ENCODE assay signal across 9 cellular contexts in the genomic region with DNA sequence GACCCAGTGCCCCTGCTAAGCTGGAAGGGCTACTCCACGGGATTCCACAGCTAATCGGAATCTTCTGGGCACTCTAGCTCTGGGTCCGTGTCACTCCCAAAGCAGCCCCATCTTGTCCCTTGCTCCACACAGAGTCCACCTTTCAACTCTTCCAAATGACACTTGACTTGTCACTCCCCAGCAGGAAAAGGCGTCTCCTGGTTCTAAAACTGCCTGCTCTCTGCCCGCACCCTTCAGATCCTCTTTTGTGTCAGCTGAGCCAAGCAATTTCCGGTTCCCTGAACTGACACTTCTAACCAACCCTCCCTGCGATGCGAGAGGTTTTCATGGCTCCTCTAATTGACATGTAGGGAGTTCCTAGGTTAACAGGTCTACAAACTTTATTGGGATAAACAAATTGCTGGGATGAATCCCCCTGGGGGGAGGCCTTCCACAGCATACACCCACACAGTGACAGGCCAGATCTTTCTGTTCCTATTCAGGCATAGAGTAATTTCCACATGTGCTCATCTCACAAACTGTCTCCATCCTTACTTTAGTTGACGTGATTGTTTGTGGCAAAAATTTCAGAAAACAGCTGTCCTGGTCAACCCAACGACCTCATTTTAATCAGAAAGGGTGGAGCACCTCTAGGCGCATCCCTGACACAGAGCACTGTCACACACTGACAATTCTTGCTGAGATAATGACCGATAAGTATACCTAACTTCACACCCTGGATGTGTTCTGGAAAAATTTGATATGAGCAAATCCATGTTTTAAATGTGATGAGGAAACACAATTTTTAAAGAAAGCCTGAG.
A peak's percentile ranks its signal among the peaks of the same experiment; 100 is the strongest.
DNase-seq lines count a peak whose midpoint lies in the region; ATAC-seq and TF ChIP-seq lines count a peak whose summit lies in the region.
"Had no signal": no experiment of that assay in that cellular context is flagged by ENCODE, and none has a peak within 500 bp of the region (broad histone marks: within the 10 kb centered on the region; RNA-seq: fewer than 3 reads in every experiment).

No MANE protein-coding gene starts in this region.

- H3K9me3 ChIP-seq in gastroesophageal sphincter, result no peaks in the 10 kb centered on the region

- H3K36me3 ChIP-seq in gastroesophageal sphincter, result no peaks in the 10 kb centered on the region

- TF ChIP-seq EP300 in gastroesophageal sphincter (IDR thresholded peaks at IDR 0.05), result no peak

- H3K4me1 Mint-ChIP-seq in activated T-cell treated with anti-CD3 and anti-CD28 coated beads, Interleukin-2, amount 50 U/mL, for 4 hours (ENCODE audit: low read depth), result peaks cover 87% of the 10 kb centered on the region
- peaks cover 59% of the 10 kb centered on the region for H3K4me1 Mint-ChIP-seq in activated CD4-positive, alpha-beta T cell treated with anti-CD3 and anti-CD28 coated beads, Interleukin-2, amount 10 ng/mL, durations not matched to agents 24 days and 14 days

- H3K27me3 ChIP-seq in gastroesophageal sphincter, result no peaks in the 10 kb centered on the region

- no peaks in the 10 kb centered on the region for H3K9me3 Mint-ChIP-seq in activated T-cell treated with anti-CD3 and anti-CD28 coated beads, Interleukin-2, amount 50 U/mL, for 4 hours
- no peaks in the 10 kb centered on the region for H3K9me3 Mint-ChIP-seq in activated CD4-positive, alpha-beta T cell treated with anti-CD3 and anti-CD28 coated beads, Interleukin-2, amount 10 ng/mL, durations not matched to agents 24 days and 14 days

- WGBS in gastroesophageal sphincter (ENCODE audit: low coverage in 1 of 2), 2 donors, result 59 to 65% methylated on average over 7 to 10 of the region's 12 CpGs

- peak overlapping the region; percentile 81 to 90 (median 85) for H3K27ac ChIP-seq in gastroesophageal sphincter
- H3K27ac ChIP-seq in skin epidermis, result peak overlapping the region in 20 of 21 experiments; percentile 29 to 88 (median 70)
- H3K27ac ChIP-seq: C4-2B had no signal

- H3K27ac Mint-ChIP-seq in activated CD4-positive, alpha-beta T cell treated with anti-CD3 and anti-CD28 coated beads, Interleukin-2, amount 10 ng/mL, durations not matched to agents 24 days and 14 days, result peak overlapping the region; percentile 57

- ATAC-seq in activated T-cell treated with anti-CD3 and anti-CD28 coated beads, Interleukin-2, amount 50 U/mL, for 4 hours, result peak; percentile 57 to 66
- ATAC-seq in gastroesophageal sphincter, result peak; percentile 35

- no peak for TF ChIP-seq POLR2A in gastroesophageal sphincter (IDR thresholded peaks at IDR 0.05)

- intact Hi-C loops in activated CD4-positive, alpha-beta T cell treated with anti-CD3 and anti-CD28 coated beads, Interleukin-2, amount 10 ng/mL, durations not matched to agents 24 days and 14 days (cut with micrococcal nuclease), result loop anchor here (2.0 kb wide), 1 partner anchor 18 kb away; no protein-coding TSS in a partner anchor

- H3K27me3 Mint-ChIP-seq in activated T-cell treated with anti-CD3 and anti-CD28 coated beads, Interleukin-2, amount 50 U/mL, for 4 hours (ENCODE audit: low read depth), result no peaks in the 10 kb centered on the region
- H3K27me3 Mint-ChIP-seq in activated CD4-positive, alpha-beta T cell treated with anti-CD3 and anti-CD28 coated beads, Interleukin-2, amount 10 ng/mL, durations not matched to agents 24 days and 14 days, result no peaks in the 10 kb centered on the region

- peaks cover 8% of the 10 kb centered on the region for H3K36me3 Mint-ChIP-seq in activated T-cell treated with anti-CD3 and anti-CD28 coated beads, Interleukin-2, amount 50 U/mL, for 4 hours (ENCODE audit: insufficient read depth)
- H3K36me3 Mint-ChIP-seq in activated CD4-positive, alpha-beta T cell treated with anti-CD3 and anti-CD28 coated beads, Interleukin-2, amount 10 ng/mL, durations not matched to agents 24 days and 14 days (ENCODE audit: low read depth), result peaks cover 7% of the 10 kb centered on the region

- peak; percentile 17 for DNase-seq in activated T-cell treated with anti-CD3 and anti-CD28 coated beads, Interleukin-2, amount 50 U/mL, for 4 hours
- no peak for DNase-seq in activated T-cell treated with anti-CD3 and anti-CD28 coated beads, Interleukin-2, amount 50 U/mL, for 1 hour
- DNase-seq in activated CD4-positive, alpha-beta T cell treated with anti-CD3 and anti-CD28 coated beads, Interleukin-2, amount 10 ng/mL, durations not matched to agents 24 days and 14 days, result peak; percentile 84
- DNase-seq in OCI-M2 (lab: John Stamatoyannopoulos, UW; ENCODE audit: unreplicated experiment) (no peak), HuH-7.5 (ENCODE audit: low spot score) (no peak), NCI-H2081 (lab: John Stamatoyannopoulos, UW) (no peak)

- peak overlapping the region; percentile 33 for H3K4me3 Mint-ChIP-seq in activated T-cell treated with anti-CD3 and anti-CD28 coated beads, Interleukin-2, amount 50 U/mL, for 4 hours
- peak overlapping the region; percentile 54 for H3K4me3 Mint-ChIP-seq in activated CD4-positive, alpha-beta T cell treated with anti-CD3 and anti-CD28 coated beads, Interleukin-2, amount 10 ng/mL, durations not matched to agents 24 days and 14 days

- peaks cover 24 to 94% (median 35%) of the 10 kb centered on the region in 3 donors for H3K4me1 ChIP-seq in gastroesophageal sphincter

- H3K4me3 ChIP-seq in gastroesophageal sphincter, result peak overlapping the region in 1 of 2 donors; percentile 2
- H3K4me3 ChIP-seq in skin epidermis, result no peak overlapping the region

- TF ChIP-seq CTCF in gastroesophageal sphincter (IDR thresholded peaks at IDR 0.05), result no peak

Comparison
In these comparisons a context has a peak if more than half of its experiments do, and no peak if none do; other contexts are left out.
1. DNase-seq: peak in activated T-cell treated with anti-CD3 and anti-CD28 coated beads, Interleukin-2, amount 50 U/mL, for 4 hours (single experiment) and activated CD4-positive, alpha-beta T cell treated with anti-CD3 and anti-CD28 coated beads, Interleukin-2, amount 10 ng/mL, durations not matched to agents 24 days and 14 days (single experiment); none in activated T-cell treated with anti-CD3 and anti-CD28 coated beads, Interleukin-2, amount 50 U/mL, for 1 hour (single experiment), OCI-M2 (single experiment), HuH-7.5 (single experiment) and NCI-H2081 (0 of 2).